25 cellular contexts compared by ENCODE assay signal in genomic region chr21:30146558-30147282, GRCh38. TPM values are rescaled to one million over a fixed set of nuclear protein-coding genes. Genes with fewer than 3 reads are reported as not detected.
A peak's percentile ranks its signal among the peaks of the same experiment; 100 is the strongest.
DNase-seq lines count a peak whose midpoint lies in the region; ATAC-seq, FAIRE-seq and TF ChIP-seq lines count a peak whose summit lies in the region.
"Had no signal": no experiment of that assay in that cellular context is flagged by ENCODE, and none has a peak within 500 bp of the region (broad histone marks: within the 10 kb centered on the region; RNA-seq: fewer than 3 reads in every experiment).

No MANE protein-coding gene starts in this region.

- H3F3A ChIP-seq in GM23338 (replicated peaks; ENCODE audit: low read depth): no peaks in the 10 kb centered on the region

- intact Hi-C loops in prostate gland (cut with DNase I): no loop called here

- H3K4me3 Mint-ChIP-seq in GM23338: no peak overlapping the region
- H3K4me3 Mint-ChIP-seq in activated naive CD8-positive, alpha-beta T cell treated with anti-CD3 and anti-CD28 coated beads for 36 hours: no peak overlapping the region
- H3K4me3 Mint-ChIP-seq: activated CD4-positive, alpha-beta T cell treated with anti-CD3 and anti-CD28 coated beads for 36 hours; activated CD8-positive, alpha-beta memory T cell treated with anti-CD3 and anti-CD28 coated beads, Interleukin-2, amount 10 ng/mL, durations not matched to agents 7 days and 5 days; immature natural killer cell; naive B cell; stimulated activated memory B cell treated with anti-CD40 and anti-IgM and Interleukin-4, amounts not matched to agents 10 μg/mL and 1 μg/mL and 100 μg/mL, for 72 hours had no signal

- no peak for TF ChIP-seq POLR2A in prostate gland (IDR thresholded peaks at IDR 0.05)

- WGBS in prostate gland: 27% methylated on average over 16 of the region's 16 CpGs

- H3K36me3 Mint-ChIP-seq in GM23338 (ENCODE audit: low read depth): no peaks in the 10 kb centered on the region
- no peaks in the 10 kb centered on the region for H3K36me3 Mint-ChIP-seq in activated naive CD8-positive, alpha-beta T cell treated with anti-CD3 and anti-CD28 coated beads for 36 hours
- H3K36me3 Mint-ChIP-seq: activated CD8-positive, alpha-beta memory T cell treated with anti-CD3 and anti-CD28 coated beads, Interleukin-2, amount 10 ng/mL, durations not matched to agents 7 days and 5 days; immature natural killer cell; naive B cell; stimulated activated memory B cell treated with anti-CD40 and anti-IgM and Interleukin-4, amounts not matched to agents 10 μg/mL and 1 μg/mL and 100 μg/mL, for 72 hours had no signal

- no peak overlapping the region for H3K27ac ChIP-seq in GM23338 (ENCODE audit: low read depth)
- peak overlapping the region in 1 of 2 donors; percentile 50 for H3K27ac ChIP-seq in prostate gland
- H3K27ac ChIP-seq: heart left ventricle, lower lobe of right lung, right lobe of liver, upper lobe of left lung had no signal

- DNase-seq in GM23338 (ENCODE audit: low spot score) (no peak), NCI-H2081 treated with DMSO at 0.1 percent for 48 hours (lab: John Stamatoyannopoulos, UW) (peak; percentile 16), bronchial epithelial cell (ENCODE audit: low read depth) (peak; percentile 93), prostate gland (ENCODE audit: low spot score) (peak; percentile 60), NCI-H524 treated with DMSO at 0.1 percent for 48 hours (lab: John Stamatoyannopoulos, UW) (no peak), SIG-M5 treated with dmso at 0.1 percent for 504 hours (lab: John Stamatoyannopoulos, UW; ENCODE audit: unreplicated experiment) (no peak)
- DNase-seq in activated naive CD8-positive, alpha-beta T cell treated with anti-CD3 and anti-CD28 coated beads for 36 hours: no peak
- DNase-seq: activated CD4-positive, alpha-beta T cell treated with anti-CD3 and anti-CD28 coated beads for 36 hours; activated CD8-positive, alpha-beta memory T cell treated with anti-CD3 and anti-CD28 coated beads, Interleukin-2, amount 10 ng/mL, durations not matched to agents 7 days and 5 days; amniotic stem cell; caudate nucleus; HCEC 1CT; heart left ventricle; immature natural killer cell; lower lobe of right lung; naive B cell; NCI-H187 treated with DMSO at 0.1 percent for 48 hours; NCI-H510A; right lobe of liver; upper lobe of left lung had no signal

- H3K9me3 Mint-ChIP-seq in GM23338: peaks cover 2% of the 10 kb centered on the region
- no peaks in the 10 kb centered on the region for H3K9me3 Mint-ChIP-seq in activated naive CD8-positive, alpha-beta T cell treated with anti-CD3 and anti-CD28 coated beads for 36 hours

- ATAC-seq in GM23338: no peak
- ATAC-seq: activated CD4-positive, alpha-beta T cell treated with anti-CD3 and anti-CD28 coated beads for 36 hours; activated CD8-positive, alpha-beta memory T cell treated with anti-CD3 and anti-CD28 coated beads, Interleukin-2, amount 10 ng/mL, durations not matched to agents 7 days and 5 days; heart left ventricle; lower lobe of right lung; stimulated activated memory B cell treated with anti-CD40 and anti-IgM and Interleukin-4, amounts not matched to agents 10 μg/mL and 1 μg/mL and 100 μg/mL, for 72 hours had no signal

- no peaks in the 10 kb centered on the region for H3K9me3 ChIP-seq in prostate gland
- H3K9me3 ChIP-seq: heart left ventricle, lower lobe of right lung, right lobe of liver, upper lobe of left lung had no signal

- no peak for TF ChIP-seq CTCF in GM23338 (conservative IDR thresholded peaks at IDR 0.05; ENCODE audit: low read depth in 2 of 2)
- no peak for TF ChIP-seq CTCF in bronchial epithelial cell (IDR thresholded peaks at IDR 0.05; ENCODE audit: insufficient read depth, low read length, severe bottlenecking)
- TF ChIP-seq CTCF in prostate gland (IDR thresholded peaks at IDR 0.05): no peak

- no peak overlapping the region for H3K4me2 ChIP-seq in GM23338

- H3K36me3 ChIP-seq in GM23338 (ENCODE audit: insufficient read depth) (no peaks in the 10 kb centered on the region), bronchial epithelial cell (ENCODE audit: control insufficient read depth, insufficient read depth, low read length) (no peaks in the 10 kb centered on the region), prostate gland (no peaks in the 10 kb centered on the region)
- H3K36me3 ChIP-seq: heart left ventricle, lower lobe of right lung, right lobe of liver, upper lobe of left lung had no signal

- no peaks in the 10 kb centered on the region for H3K27me3 ChIP-seq in GM23338 (ENCODE audit: insufficient read depth)
- H3K27me3 ChIP-seq in bronchial epithelial cell (ENCODE audit: control insufficient read depth, insufficient read depth, low read length): no peaks in the 10 kb centered on the region
- H3K27me3 ChIP-seq in prostate gland (replicated peaks; ENCODE audit: insufficient read depth): no peaks in the 10 kb centered on the region
- H3K27me3 ChIP-seq: heart left ventricle, right lobe of liver, upper lobe of left lung had no signal

- no peaks in the 10 kb centered on the region for H3K79me2 ChIP-seq in GM23338 (replicated peaks; ENCODE audit: insufficient read depth)

- H3K4me3 ChIP-seq in GM23338 (no peak overlapping the region), bronchial epithelial cell (ENCODE audit: low read depth, low read length) (no peak overlapping the region), prostate gland (no peak overlapping the region)
- H3K4me3 ChIP-seq: heart left ventricle, lower lobe of right lung, right lobe of liver, upper lobe of left lung had no signal

- no peak for FAIRE-seq in bronchial epithelial cell (lab: Jason Lieb, UNC)
- FAIRE-seq: GM19239 had no signal

- H3K9me2 ChIP-seq in GM23338 (ENCODE audit: insufficient read depth): peaks cover 34% of the 10 kb centered on the region

- H3K27me3 Mint-ChIP-seq in GM23338 (ENCODE audit: insufficient read depth, low read depth, poor library complexity): no peaks in the 10 kb centered on the region
- H3K27me3 Mint-ChIP-seq in activated naive CD8-positive, alpha-beta T cell treated with anti-CD3 and anti-CD28 coated beads for 36 hours: no peaks in the 10 kb centered on the region
- H3K27me3 Mint-ChIP-seq: activated CD4-positive, alpha-beta T cell treated with anti-CD3 and anti-CD28 coated beads for 36 hours; activated CD8-positive, alpha-beta memory T cell treated with anti-CD3 and anti-CD28 coated beads, Interleukin-2, amount 10 ng/mL, durations not matched to agents 7 days and 5 days; naive B cell; stimulated activated memory B cell treated with anti-CD40 and anti-IgM and Interleukin-4, amounts not matched to agents 10 μg/mL and 1 μg/mL and 100 μg/mL, for 72 hours had no signal

- H3K27ac Mint-ChIP-seq in GM23338: no peak overlapping the region
- no peak overlapping the region for H3K27ac Mint-ChIP-seq in activated naive CD8-positive, alpha-beta T cell treated with anti-CD3 and anti-CD28 coated beads for 36 hours
- H3K27ac Mint-ChIP-seq: activated CD4-positive, alpha-beta T cell treated with anti-CD3 and anti-CD28 coated beads for 36 hours; activated CD8-positive, alpha-beta memory T cell treated with anti-CD3 and anti-CD28 coated beads, Interleukin-2, amount 10 ng/mL, durations not matched to agents 7 days and 5 days; immature natural killer cell; naive B cell; stimulated activated memory B cell treated with anti-CD40 and anti-IgM and Interleukin-4, amounts not matched to agents 10 μg/mL and 1 μg/mL and 100 μg/mL, for 72 hours had no signal

- H3K4me1 ChIP-seq in GM23338 (ENCODE audit: insufficient read depth) (no peaks in the 10 kb centered on the region), prostate gland (replicated peaks) (no peaks in the 10 kb centered on the region)
- H3K4me1 ChIP-seq: heart left ventricle, lower lobe of right lung, right lobe of liver, upper lobe of left lung had no signal

- H4K20me1 ChIP-seq in GM23338 (replicated peaks; ENCODE audit: insufficient read depth): no peaks in the 10 kb centered on the region

- H3K4me1 Mint-ChIP-seq in GM23338: peaks cover 4% of the 10 kb centered on the region; the same call in 1 of the 3 replicates
- H3K4me1 Mint-ChIP-seq in activated naive CD8-positive, alpha-beta T cell treated with anti-CD3 and anti-CD28 coated beads for 36 hours: no peaks in the 10 kb centered on the region
- H3K4me1 Mint-ChIP-seq: activated CD4-positive, alpha-beta T cell treated with anti-CD3 and anti-CD28 coated beads for 36 hours; activated CD8-positive, alpha-beta memory T cell treated with anti-CD3 and anti-CD28 coated beads, Interleukin-2, amount 10 ng/mL, durations not matched to agents 7 days and 5 days; immature natural killer cell; naive B cell; stimulated activated memory B cell treated with anti-CD40 and anti-IgM and Interleukin-4, amounts not matched to agents 10 μg/mL and 1 μg/mL and 100 μg/mL, for 72 hours had no signal

- peak overlapping the region; percentile 59; the same call in 1 of the 2 replicates for H2AFZ ChIP-seq in GM23338

TF ChIP-seq in GM23338, 12 proteins besides CTCF, POLR2A, EP300 and RAD21 (continues in another document):
- TF ChIP-seq STAT1 (IDR thresholded peaks at IDR 0.05; ENCODE audit: unreplicated experiment) (no peak), CREB1 (CRISPR knock-in tag; IDR thresholded peaks at IDR 0.05; ENCODE audit: low read depth) (no peak), POLR2AphosphoS5 (IDR thresholded peaks at IDR 0.05; ENCODE audit: low read depth) (no peak), ZNF331 (CRISPR knock-in tag; IDR thresholded peaks at IDR 0.05; ENCODE audit: low read depth) (no peak), EZH2 (IDR thresholded peaks at IDR 0.05; ENCODE audit: low read depth, unreplicated experiment) (no peak), NANOG (IDR thresholded peaks at IDR 0.05; ENCODE audit: borderline replicate concordance) (no peak), JUNB (IDR thresholded peaks at IDR 0.05; ENCODE audit: unreplicated experiment) (no peak), ZNF114 (CRISPR knock-in tag; IDR thresholded peaks at IDR 0.05) (no peak), EZH2phosphoT487 (IDR thresholded peaks at IDR 0.05; ENCODE audit: unreplicated experiment) (no peak)

RNA-seq across cellular contexts. Expression of gene CLDN17, which starts 19.9 kb away (rescaled TPM):
- total RNA-seq in GM23338 (2014; rRNA removed; shearing (Covaris generic)): not detected in 2 replicates
- polyA plus RNA-seq in GM23338 (2016; fragmentation: Nextera tagmentation; extraction: Ambion mirVana): not detected in 2 replicates
- 2.3 TPM in 1 of 2 replicates, not detected in the other for total RNA-seq in bronchial epithelial cell
- total RNA-seq in prostate gland: not detected
- total RNA-seq in activated naive CD8-positive, alpha-beta T cell treated with anti-CD3 and anti-CD28 coated beads for 36 hours: not detected
- total RNA-seq: activated CD4-positive, alpha-beta T cell treated with anti-CD3 and anti-CD28 coated beads for 36 hours; activated CD8-positive, alpha-beta memory T cell treated with anti-CD3 and anti-CD28 coated beads, Interleukin-2, amount 10 ng/mL, durations not matched to agents 7 days and 5 days; fibroblast of lung; heart left ventricle; lower lobe of right lung; OCI-LY7; osteoblast; right lobe of liver; upper lobe of left lung had no signal
- polyA plus RNA-seq: fibroblast of lung, heart left ventricle, immature natural killer cell had no signal

Comparison
In these comparisons a context has a peak if more than half of its experiments do, and no peak if none do; other contexts are left out.
1. DNase-seq: peak in NCI-H2081 treated with DMSO at 0.1 percent for 48 hours (single experiment), bronchial epithelial cell (single experiment) and prostate gland (single experiment); none in GM23338 (single experiment), NCI-H524 treated with DMSO at 0.1 percent for 48 hours (single experiment), activated naive CD8-positive, alpha-beta T cell treated with anti-CD3 and anti-CD28 coated beads for 36 hours (single experiment) and SIG-M5 treated with dmso at 0.1 percent for 504 hours (single experiment).